Comparison of ENCODE assay signal across 12 cellular contexts in the genomic region with DNA sequence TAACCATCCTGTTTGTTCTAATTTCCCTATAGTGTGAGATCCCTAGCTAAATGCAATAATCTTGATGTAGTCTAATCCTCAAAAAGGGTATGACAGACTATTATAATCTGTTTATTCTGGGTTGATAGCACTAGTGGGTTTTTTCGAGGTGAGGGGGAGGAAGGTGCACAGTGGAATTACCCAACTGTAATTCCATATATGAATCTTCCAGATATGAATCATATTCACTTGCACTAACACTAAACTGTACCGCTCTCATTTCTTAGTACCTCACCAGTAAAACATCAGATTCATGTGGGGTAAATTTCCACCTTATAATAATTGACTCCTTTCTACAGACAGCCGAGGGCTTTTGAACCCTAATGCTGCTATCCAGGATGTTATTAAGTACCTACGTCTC. TPM values are rescaled to one million over a fixed set of nuclear protein-coding genes. Genes with fewer than 3 reads are reported as not detected.
DNase-seq lines count a peak whose midpoint lies in the region; ATAC-seq lines count a peak whose summit lies in the region.
"Had no signal": no experiment of that assay in that cellular context is flagged by ENCODE, and none has a peak within 500 bp of the region (broad histone marks: within the 10 kb centered on the region; RNA-seq: fewer than 3 reads in every experiment).

No MANE protein-coding gene starts in this region.

- H3K27me3 Mint-ChIP-seq in activated T-cell treated with anti-CD3 and anti-CD28 coated beads, Interleukin-2, amount 50 U/mL, for 4 hours (ENCODE audit: low read depth) = no peaks in the 10 kb centered on the region
- no peaks in the 10 kb centered on the region for H3K27me3 Mint-ChIP-seq in stimulated activated memory B cell treated with anti-CD40 and anti-IgM and Interleukin-4, amounts not matched to agents 10 μg/mL and 1 μg/mL and 100 μg/mL, for 72 hours

- peaks cover 29% of the 10 kb centered on the region for H3K36me3 Mint-ChIP-seq in activated T-cell treated with anti-CD3 and anti-CD28 coated beads, Interleukin-2, amount 50 U/mL, for 4 hours (ENCODE audit: insufficient read depth)
- no peaks in the 10 kb centered on the region for H3K36me3 Mint-ChIP-seq in stimulated activated memory B cell treated with anti-CD40 and anti-IgM and Interleukin-4, amounts not matched to agents 10 μg/mL and 1 μg/mL and 100 μg/mL, for 72 hours

- peaks cover 82% of the 10 kb centered on the region for H3K4me1 Mint-ChIP-seq in activated T-cell treated with anti-CD3 and anti-CD28 coated beads, Interleukin-2, amount 50 U/mL, for 4 hours (ENCODE audit: low read depth)
- H3K4me1 Mint-ChIP-seq in stimulated activated memory B cell treated with anti-CD40 and anti-IgM and Interleukin-4, amounts not matched to agents 10 μg/mL and 1 μg/mL and 100 μg/mL, for 72 hours = peaks cover 81% of the 10 kb centered on the region

- DNase-seq in activated T-cell treated with anti-CD3 and anti-CD28 coated beads, Interleukin-2, amount 50 U/mL, for 4 hours = no peak
- DNase-seq in activated T-cell treated with anti-CD3 and anti-CD28 coated beads for 4 hours = no peak
- DNase-seq in SW480 (ENCODE audit: low spot score) = no peak
- no peak for DNase-seq in NCI-H2171 (lab: John Stamatoyannopoulos, UW)
- DNase-seq in pons (ENCODE audit: low spot score) = no peak
- DNase-seq: dermis blood vessel endothelial cell, NCI-H1417 treated with DMSO at 0.1 percent for 48 hours, OCI-M1, testis had no signal

- ATAC-seq in activated T-cell treated with anti-CD3 and anti-CD28 coated beads, Interleukin-2, amount 50 U/mL, for 4 hours = peak; percentile 68 to 69
- ATAC-seq in HG02588 (IDR thresholded peaks at IDR 0.05; ENCODE audit: unreplicated experiment) (peak; percentile 44), HG03520 (IDR thresholded peaks at IDR 0.05; ENCODE audit: unreplicated experiment) (peak; percentile 34)
- peak; percentile 71 for ATAC-seq in stimulated activated memory B cell treated with anti-CD40 and anti-IgM and Interleukin-4, amounts not matched to agents 10 μg/mL and 1 μg/mL and 100 μg/mL, for 72 hours

- H3K27ac Mint-ChIP-seq in stimulated activated memory B cell treated with anti-CD40 and anti-IgM and Interleukin-4, amounts not matched to agents 10 μg/mL and 1 μg/mL and 100 μg/mL, for 72 hours = peak overlapping the region; percentile 30

- peak overlapping the region; percentile 36 for H3K4me3 Mint-ChIP-seq in activated T-cell treated with anti-CD3 and anti-CD28 coated beads, Interleukin-2, amount 50 U/mL, for 4 hours
- H3K4me3 Mint-ChIP-seq in stimulated activated memory B cell treated with anti-CD40 and anti-IgM and Interleukin-4, amounts not matched to agents 10 μg/mL and 1 μg/mL and 100 μg/mL, for 72 hours = no peak overlapping the region

- no peaks in the 10 kb centered on the region for H3K9me3 Mint-ChIP-seq in activated T-cell treated with anti-CD3 and anti-CD28 coated beads, Interleukin-2, amount 50 U/mL, for 4 hours
- no peaks in the 10 kb centered on the region for H3K9me3 Mint-ChIP-seq in stimulated activated memory B cell treated with anti-CD40 and anti-IgM and Interleukin-4, amounts not matched to agents 10 μg/mL and 1 μg/mL and 100 μg/mL, for 72 hours

RNA-seq across cellular contexts. Expression of a gene that starts 16.5 kb away (rescaled TPM):
- 10 to 100 TPM; 47.8 to 58.8 (median 57.8) TPM for total RNA-seq in activated T-cell treated with anti-CD3 and anti-CD28 coated beads, Interleukin-2, amount 50 U/mL, for 4 hours

RNA-seq across cellular contexts. Expression of a gene that starts 57.9 kb away (rescaled TPM):
- under 1 TPM in 1 of 3 donors, not detected in 2; 0.10 TPM for total RNA-seq in activated T-cell treated with anti-CD3 and anti-CD28 coated beads, Interleukin-2, amount 50 U/mL, for 4 hours
- total RNA-seq: dermis blood vessel endothelial cell had no signal
